Comparison of ENCODE assay signal across 27 cellular contexts in the genomic region with DNA sequence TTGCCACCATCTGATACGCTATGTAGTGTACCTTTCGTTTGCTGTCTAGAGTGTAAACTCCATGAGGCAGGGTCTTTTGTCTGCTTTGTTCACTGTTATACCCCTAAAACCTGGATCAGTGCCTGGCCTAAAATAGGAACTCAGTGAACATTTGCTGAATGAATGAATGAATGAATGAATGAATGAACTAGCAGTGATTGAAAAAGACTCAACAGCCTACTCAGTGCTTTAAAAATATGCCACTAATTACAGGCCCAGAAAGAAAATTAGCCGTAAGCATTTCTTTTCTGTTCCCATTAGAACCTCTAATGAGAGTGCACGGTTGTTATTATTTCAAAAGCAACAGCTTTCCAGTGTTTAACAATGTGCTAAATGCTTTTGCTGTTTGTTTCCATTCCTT.
"Had no signal": no experiment of that assay in that cellular context is flagged by ENCODE, and none has a peak within 500 bp of the region (broad histone marks: within the 10 kb centered on the region; RNA-seq: fewer than 3 reads in every experiment).

No MANE protein-coding gene starts in this region.

- H3K27ac ChIP-seq: colonic mucosa, coronary artery, dorsolateral prefrontal cortex, epithelial cell of prostate, esophagus muscularis mucosa, esophagus squamous epithelium, foreskin keratinocyte, gastrocnemius medialis, gastroesophageal sphincter, heart left ventricle, heart right ventricle had no signal

- H3K27me3 ChIP-seq: colonic mucosa, esophagus muscularis mucosa, esophagus squamous epithelium, gastrocnemius medialis, gastroesophageal sphincter, heart left ventricle, heart right ventricle had no signal

- FAIRE-seq: colon, endometrium, endothelial cell of umbilical vein, frontal cortex had no signal

- H3K36me3 ChIP-seq: colonic mucosa, esophagus muscularis mucosa, esophagus squamous epithelium, gastrocnemius medialis, gastroesophageal sphincter, heart left ventricle, heart right ventricle had no signal

- ATAC-seq: effector memory CD8-positive, alpha-beta T cell; esophagus mucosa; foreskin keratinocyte; gastrocnemius medialis; gastroesophageal sphincter; heart left ventricle; heart right ventricle had no signal

- H3K9me3 ChIP-seq: colonic mucosa, esophagus muscularis mucosa, esophagus squamous epithelium, gastrocnemius medialis, gastroesophageal sphincter, heart left ventricle, heart right ventricle had no signal

- H3K4me1 ChIP-seq: colonic mucosa, foreskin keratinocyte had no signal

- H3K4me3 ChIP-seq: colonic mucosa, coronary artery, dorsolateral prefrontal cortex, esophagus muscularis mucosa, esophagus squamous epithelium, gastrocnemius medialis, gastroesophageal sphincter, heart left ventricle, heart right ventricle had no signal

- DNase-seq: colonic mucosa; cortex of kidney; dermis blood vessel endothelial cell; dorsolateral prefrontal cortex; effector CD4-positive, alpha-beta T cell; effector CD8-positive, alpha-beta T cell; effector memory CD4-positive, alpha-beta T cell; effector memory CD8-positive, alpha-beta T cell; endodermal cell; erythroblast; esophagus squamous epithelium; foreskin keratinocyte; foreskin melanocyte; gastrocnemius medialis; glutamatergic neuron; head of caudate nucleus; heart left ventricle; heart right ventricle had no signal
